Comparison of ENCODE assay signal across 17 cellular contexts in the genomic region with DNA sequence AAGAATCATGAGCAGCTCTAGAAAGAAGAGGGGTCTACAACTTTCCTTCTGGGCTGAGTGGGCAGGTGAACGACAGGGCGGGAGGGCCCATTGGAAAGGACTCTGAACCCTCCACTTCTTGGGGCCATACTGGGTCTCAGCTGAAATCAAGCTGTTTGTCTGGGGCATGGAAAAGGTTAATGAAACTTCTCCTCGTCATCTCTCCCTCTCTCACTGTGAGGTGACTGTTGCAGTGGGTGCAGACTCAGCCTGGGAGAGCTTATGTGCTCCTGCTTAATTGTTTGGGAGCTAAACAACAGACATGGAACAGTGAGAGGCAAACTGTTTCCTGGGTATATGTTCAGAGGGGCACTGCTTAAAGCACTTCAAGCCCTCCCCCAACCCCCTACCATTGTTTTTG.
DNase-seq lines count a peak whose midpoint lies in the region; ATAC-seq and TF ChIP-seq lines count a peak whose summit lies in the region.
"Had no signal": no experiment of that assay in that cellular context is flagged by ENCODE, and none has a peak within 500 bp of the region (broad histone marks: within the 10 kb centered on the region; RNA-seq: fewer than 3 reads in every experiment).

No MANE protein-coding gene starts in this region.

- TF ChIP-seq CTCF in DND-41 (IDR thresholded peaks at IDR 0.05; ENCODE audit: borderline replicate concordance, extremely low read depth, low read length, poor library complexity, severe bottlenecking) (no peak), osteoblast (IDR thresholded peaks at IDR 0.05; ENCODE audit: extremely low read depth, low read depth, low read length) (no peak), nephron progenitor cell (IDR thresholded peaks at IDR 0.05) (no peak)

- peaks cover 40% of the 10 kb centered on the region for H3K9me3 ChIP-seq in BLaER1
- H3K9me3 ChIP-seq in DND-41 (ENCODE audit: insufficient read depth, low read length, severe bottlenecking): no peaks in the 10 kb centered on the region
- no peaks in the 10 kb centered on the region for H3K9me3 ChIP-seq in osteoblast (ENCODE audit: low read depth, low read length)
- H3K9me3 ChIP-seq: breast epithelium, pancreas, sigmoid colon had no signal

- POLR2A ChIA-PET in activated naive CD8-positive, alpha-beta T cell treated with anti-CD3 and anti-CD28 coated beads, Interleukin-2, amount 10 ng/mL, durations not matched to agents 7 days and 5 days (lab: Charles Lee): no interaction called here

- ATAC-seq in DND-41 (ENCODE audit: insufficient read depth, low read depth): peak; percentile 10; the same call in 2 of the 3 replicates
- ATAC-seq in activated naive CD8-positive, alpha-beta T cell treated with anti-CD3 and anti-CD28 coated beads, Interleukin-2, amount 10 ng/mL, durations not matched to agents 7 days and 5 days (ENCODE audit: low read depth): no peak

- H3K27ac ChIP-seq in BLaER1 (peak overlapping the region; percentile 82), DND-41 (ENCODE audit: low read length) (peak overlapping the region; percentile 99), osteoblast (ENCODE audit: low read depth, low read length) (no peak overlapping the region)
- H3K27ac ChIP-seq: pancreas had no signal

- peak overlapping the region; percentile 74 for H3K27ac Mint-ChIP-seq in activated naive CD8-positive, alpha-beta T cell treated with anti-CD3 and anti-CD28 coated beads, Interleukin-2, amount 10 ng/mL, durations not matched to agents 7 days and 5 days
- no peak overlapping the region for H3K27ac Mint-ChIP-seq in nephron progenitor cell
- H3K27ac Mint-ChIP-seq: activated naive CD4-positive, alpha-beta T cell treated with anti-CD3 and anti-CD28 coated beads, Interleukin-2, amount 50 U/mL, for 72 hours had no signal

- peaks cover 1% of the 10 kb centered on the region for H3K27me3 Mint-ChIP-seq in activated naive CD8-positive, alpha-beta T cell treated with anti-CD3 and anti-CD28 coated beads, Interleukin-2, amount 10 ng/mL, durations not matched to agents 7 days and 5 days
- H3K27me3 Mint-ChIP-seq in nephron progenitor cell (ENCODE audit: low read depth, poor library complexity): peaks cover 7% of the 10 kb centered on the region

- peaks cover 37% of the 10 kb centered on the region for H3K4me1 Mint-ChIP-seq in activated naive CD8-positive, alpha-beta T cell treated with anti-CD3 and anti-CD28 coated beads, Interleukin-2, amount 10 ng/mL, durations not matched to agents 7 days and 5 days
- H3K4me1 Mint-ChIP-seq in nephron progenitor cell: peaks cover 34% of the 10 kb centered on the region

- H2AFZ ChIP-seq in DND-41 (ENCODE audit: low read depth, low read length) (peak overlapping the region; percentile 81), osteoblast (ENCODE audit: low read length) (peak overlapping the region; percentile 33)

- H3K36me3 ChIP-seq in BLaER1 (peaks cover 3% of the 10 kb centered on the region; the same call in 1 of the 2 replicates), DND-41 (ENCODE audit: insufficient read depth, low read length) (no peaks in the 10 kb centered on the region), osteoblast (ENCODE audit: insufficient read depth, low read length) (no peaks in the 10 kb centered on the region)
- H3K36me3 ChIP-seq: breast epithelium, pancreas, sigmoid colon had no signal

- peaks cover 69% of the 10 kb centered on the region for H3K4me1 ChIP-seq in BLaER1
- peaks cover 60% of the 10 kb centered on the region for H3K4me1 ChIP-seq in DND-41 (ENCODE audit: insufficient read depth, low read length)
- H3K4me1 ChIP-seq in osteoblast (ENCODE audit: insufficient read depth, low read length): peaks cover 2% of the 10 kb centered on the region
- H3K4me1 ChIP-seq: breast epithelium, pancreas had no signal

- H3K4me2 ChIP-seq in BLaER1: peak overlapping the region; percentile 91
- H3K4me2 ChIP-seq in DND-41 (ENCODE audit: insufficient read depth, low read length): peak overlapping the region; percentile 66
- H3K4me2 ChIP-seq in osteoblast (ENCODE audit: insufficient read depth, low read length): no peak overlapping the region

- H3K79me2 ChIP-seq in DND-41 (ENCODE audit: insufficient read depth, low read length) (no peaks in the 10 kb centered on the region), osteoblast (ENCODE audit: insufficient read depth, low read length) (no peaks in the 10 kb centered on the region)

- H3K36me3 Mint-ChIP-seq in activated naive CD8-positive, alpha-beta T cell treated with anti-CD3 and anti-CD28 coated beads, Interleukin-2, amount 10 ng/mL, durations not matched to agents 7 days and 5 days: peaks cover 16% of the 10 kb centered on the region
- H3K36me3 Mint-ChIP-seq in nephron progenitor cell (ENCODE audit: low read depth): peaks cover 21% of the 10 kb centered on the region

- no peaks in the 10 kb centered on the region for H3K27me3 ChIP-seq in BLaER1
- H3K27me3 ChIP-seq in DND-41 (ENCODE audit: insufficient read depth, low read length, poor library complexity): no peaks in the 10 kb centered on the region
- H3K27me3 ChIP-seq in osteoblast (ENCODE audit: insufficient read depth, low read length): no peaks in the 10 kb centered on the region
- H3K27me3 ChIP-seq: breast epithelium, pancreas, sigmoid colon had no signal

- peaks cover 6% of the 10 kb centered on the region for H3K9me3 Mint-ChIP-seq in activated naive CD8-positive, alpha-beta T cell treated with anti-CD3 and anti-CD28 coated beads, Interleukin-2, amount 10 ng/mL, durations not matched to agents 7 days and 5 days
- peaks cover 24% of the 10 kb centered on the region for H3K9me3 Mint-ChIP-seq in nephron progenitor cell
- H3K9me3 Mint-ChIP-seq: activated T-cell treated with anti-CD3 and anti-CD28 coated beads, Interleukin-2, amount 50 U/mL, for 4 hours had no signal

- H3K4me3 ChIP-seq in BLaER1 (peak overlapping the region; percentile 48), DND-41 (ENCODE audit: low read depth in 1 of 2, low read length in 2 of 2) (peak overlapping the region in 1 of 2 experiments; percentile 44; a peak in 2 of 4 replicates), osteoblast (ENCODE audit: insufficient read depth, low read length) (no peak overlapping the region)
- H3K4me3 ChIP-seq: breast epithelium, pancreas, sigmoid colon had no signal

- H3K9ac ChIP-seq in BLaER1 (peak overlapping the region; percentile 67), DND-41 (ENCODE audit: low read depth, low read length) (peak overlapping the region; percentile 61)

- no peaks in the 10 kb centered on the region for H4K20me1 ChIP-seq in BLaER1
- H4K20me1 ChIP-seq in DND-41 (ENCODE audit: insufficient read depth, low read length): no peaks in the 10 kb centered on the region
- no peaks in the 10 kb centered on the region for H4K20me1 ChIP-seq in osteoblast (ENCODE audit: insufficient read depth, low read length)

- peak overlapping the region; percentile 43 for H3K4me3 Mint-ChIP-seq in activated naive CD8-positive, alpha-beta T cell treated with anti-CD3 and anti-CD28 coated beads, Interleukin-2, amount 10 ng/mL, durations not matched to agents 7 days and 5 days
- no peak overlapping the region for H3K4me3 Mint-ChIP-seq in nephron progenitor cell
- H3K4me3 Mint-ChIP-seq: activated T-cell treated with anti-CD3 and anti-CD28 coated beads, Interleukin-2, amount 50 U/mL, for 4 hours had no signal

- peak; percentile 21 for DNase-seq in DND-41
- no peak for DNase-seq in activated naive CD8-positive, alpha-beta T cell treated with anti-CD3 and anti-CD28 coated beads, Interleukin-2, amount 10 ng/mL, durations not matched to agents 7 days and 5 days
- DNase-seq in osteoblast (ENCODE audit: insufficient read length, low spot score, missing footprints): no peak
- DNase-seq in nephron progenitor cell: no peak
- DNase-seq in stimulated activated CD4-positive, alpha-beta T cell treated with anti-CD3 and anti-CD28 coated beads, Interleukin-2, amount 100 ng/mL, for 48 hours: no peak
- DNase-seq in NCI-H1417 (lab: John Stamatoyannopoulos, UW): no peak
- DNase-seq in HuH-7 (ENCODE audit: low spot score): no peak
- DNase-seq: activated T-cell treated with anti-CD3 and anti-CD28 coated beads, Interleukin-2, amount 50 U/mL, for 4 hours; DMS79 treated with DMSO at 0.1 percent for 48 hours; NCI-H187; NCI-H510A; pancreas; Right ventricle myocardium superior; sigmoid colon had no signal
